Comparison of ENCODE assay signal across 1 cellular context in genomic region chr20:47663354-47664067, GRCh38.
TF ChIP-seq lines count a peak whose summit lies in the region.

No MANE protein-coding gene starts in this region.

TF ChIP-seq in HepG2, 621 proteins besides CTCF, POLR2A, EP300 and RAD21 (continued from another document and continues in another):
- TF ChIP-seq ARID4A (CRISPR knock-in tag; IDR thresholded peaks at IDR 0.05; ENCODE audit: borderline replicate concordance) (no peak), DMTF1 (CRISPR knock-in tag; IDR thresholded peaks at IDR 0.05) (no peak), SNAPC4 (CRISPR knock-in tag; IDR thresholded peaks at IDR 0.05) (no peak), ZNF30 (CRISPR knock-in tag; IDR thresholded peaks at IDR 0.05) (no peak), IKZF5 (CRISPR knock-in tag; IDR thresholded peaks at IDR 0.05) (peak; percentile 48; the same call in 1 of the 2 replicates), ZNF367 (CRISPR knock-in tag; IDR thresholded peaks at IDR 0.05; ENCODE audit: borderline replicate concordance) (no peak), NR1H2 (CRISPR knock-in tag; IDR thresholded peaks at IDR 0.05; ENCODE audit: borderline replicate concordance, low read depth) (no peak), MIXL1 (CRISPR knock-in tag; IDR thresholded peaks at IDR 0.05) (peak; percentile 38; the same call in 1 of the 2 replicates), FOXC1 (CRISPR knock-in tag; IDR thresholded peaks at IDR 0.05; ENCODE audit: borderline replicate concordance) (peak; percentile 88; the same call in 1 of the 2 replicates), HOXA3 (CRISPR knock-in tag; IDR thresholded peaks at IDR 0.05) (no peak; the same call in 1 of the 2 replicates), ZBTB7A (CRISPR knock-in tag; IDR thresholded peaks at IDR 0.05) (no peak), IRX3 (CRISPR knock-in tag; IDR thresholded peaks at IDR 0.05; ENCODE audit: borderline replicate concordance, low read depth) (no peak), NR2F6 (IDR thresholded peaks at IDR 0.05) (no peak), NR2F6 (CRISPR knock-in tag; IDR thresholded peaks at IDR 0.05) (peak; percentile 28; the same call in 1 of the 2 replicates), SMAD1 (CRISPR knock-in tag; IDR thresholded peaks at IDR 0.05; ENCODE audit: borderline replicate concordance, low read depth) (peak; percentile 35; the same call in 1 of the 2 replicates), MXD1 (CRISPR knock-in tag; IDR thresholded peaks at IDR 0.05) (no peak), MAFF (IDR thresholded peaks at IDR 0.05; ENCODE audit: low read depth, low read length) (no peak), HOXD1 (CRISPR knock-in tag; IDR thresholded peaks at IDR 0.05) (no peak), RBM22 (optimal IDR thresholded peaks at IDR 0.05; ENCODE audit: low read length) (peak; percentile 39), PRDM15 (CRISPR knock-in tag; IDR thresholded peaks at IDR 0.05) (no peak), ZNF276 (CRISPR knock-in tag; IDR thresholded peaks at IDR 0.05; ENCODE audit: low read depth) (no peak), ZNF782 (CRISPR knock-in tag; IDR thresholded peaks at IDR 0.05; ENCODE audit: borderline replicate concordance) (no peak; the same call in 1 of the 2 replicates), ZNF720 (CRISPR knock-in tag; IDR thresholded peaks at IDR 0.05) (no peak), BCLAF1 (IDR thresholded peaks at IDR 0.05) (no peak), ZNF598 (CRISPR knock-in tag; IDR thresholded peaks at IDR 0.05; ENCODE audit: borderline replicate concordance) (peak; percentile 79; the same call in 1 of the 2 replicates), SMAD9 (CRISPR knock-in tag; IDR thresholded peaks at IDR 0.05) (no peak), ZFP82 (CRISPR knock-in tag; IDR thresholded peaks at IDR 0.05; ENCODE audit: borderline replicate concordance) (no peak), FOXO4 (CRISPR knock-in tag; conservative IDR thresholded peaks at IDR 0.05) (no peak), ZBTB42 (CRISPR knock-in tag; IDR thresholded peaks at IDR 0.05) (no peak), SP5 (CRISPR knock-in tag; IDR thresholded peaks at IDR 0.05; ENCODE audit: borderline replicate concordance, low read depth) (no peak), MATR3 (CRISPR knock-in tag; IDR thresholded peaks at IDR 0.05) (no peak), CCDC6 (CRISPR knock-in tag; IDR thresholded peaks at IDR 0.05) (no peak), ZMYM3 (CRISPR knock-in tag; IDR thresholded peaks at IDR 0.05) (no peak), ATAD3A (CRISPR knock-in tag; IDR thresholded peaks at IDR 0.05) (no peak), REL (CRISPR knock-in tag; conservative IDR thresholded peaks at IDR 0.05) (no peak)
